11 cellular contexts compared by ENCODE assay signal in the genomic region with DNA sequence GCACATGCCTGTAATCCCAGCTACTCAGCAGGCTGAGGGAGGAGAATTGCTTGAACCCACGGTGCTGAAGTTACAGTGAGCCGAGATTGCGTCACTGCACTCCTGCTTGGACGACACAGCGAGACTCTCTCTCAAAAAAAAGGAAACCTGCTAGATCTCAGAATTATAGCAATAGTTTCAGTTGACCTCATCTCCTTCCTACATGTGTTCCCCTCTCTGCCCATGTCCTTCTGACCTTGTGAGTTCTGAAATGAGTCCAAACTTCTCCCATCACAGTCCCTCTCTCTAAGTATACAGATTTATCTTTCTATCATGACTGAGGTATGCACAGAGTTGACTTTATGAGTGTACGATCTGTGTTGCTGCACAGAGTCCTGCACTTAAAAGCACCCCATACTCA. TPM values are rescaled to one million over a fixed set of nuclear protein-coding genes. Genes with fewer than 3 reads are reported as not detected.
DNase-seq lines count a peak whose midpoint lies in the region; ATAC-seq, FAIRE-seq and TF ChIP-seq lines count a peak whose summit lies in the region.
"Had no signal": no experiment of that assay in that cellular context is flagged by ENCODE, and none has a peak within 500 bp of the region (broad histone marks: within the 10 kb centered on the region; RNA-seq: fewer than 3 reads in every experiment).

No MANE protein-coding gene starts in this region.

- H3K4me1 Mint-ChIP-seq in activated T-cell treated with anti-CD3 and anti-CD28 coated beads, Interleukin-2, amount 50 U/mL, for 72 hours (ENCODE audit: low read depth) = no peaks in the 10 kb centered on the region
- peaks cover 14% of the 10 kb centered on the region for H3K4me1 Mint-ChIP-seq in stimulated activated memory B cell treated with anti-CD40 and anti-IgM and Interleukin-4, amounts not matched to agents 10 μg/mL and 1 μg/mL and 100 μg/mL, for 72 hours
- no peaks in the 10 kb centered on the region for H3K4me1 Mint-ChIP-seq in activated naive CD8-positive, alpha-beta T cell treated with anti-CD3 and anti-CD28 coated beads for 36 hours

- DNase-seq in activated T-cell treated with anti-CD3 and anti-CD28 coated beads, Interleukin-2, amount 50 U/mL, for 72 hours = peak in 1 of 2 donors; percentile 5
- DNase-seq in activated T-cell treated with anti-CD3 and anti-CD28 coated beads, Interleukin-2, amount 50 U/mL, for 48 hours = no peak
- DNase-seq in GM12878 (ENCODE audit: low read depth, low spot score) (peak; percentile 39), NCI-H510A treated with DMSO at 0.1 percent for 48 hours (lab: John Stamatoyannopoulos, UW) (no peak)
- DNase-seq in stimulated activated CD4-positive, alpha-beta T cell treated with anti-CD3 and anti-CD28 coated beads, Interleukin-4, amount 100 ng/mL, for 4 hours = no peak
- no peak for DNase-seq in activated naive CD8-positive, alpha-beta T cell treated with anti-CD3 and anti-CD28 coated beads for 36 hours
- DNase-seq: KG1 had no signal

- H4K20me1 ChIP-seq in GM12878 (ENCODE audit: control insufficient read depth, insufficient read depth) = no peaks in the 10 kb centered on the region

- H3K27ac Mint-ChIP-seq in activated T-cell treated with anti-CD3 and anti-CD28 coated beads, Interleukin-2, amount 50 U/mL, for 72 hours = no peak overlapping the region
- H3K27ac Mint-ChIP-seq in stimulated activated memory B cell treated with anti-CD40 and anti-IgM and Interleukin-4, amounts not matched to agents 10 μg/mL and 1 μg/mL and 100 μg/mL, for 72 hours = no peak overlapping the region
- no peak overlapping the region for H3K27ac Mint-ChIP-seq in activated naive CD8-positive, alpha-beta T cell treated with anti-CD3 and anti-CD28 coated beads for 36 hours

- ATAC-seq in activated T-cell treated with anti-CD3 and anti-CD28 coated beads, Interleukin-2, amount 50 U/mL, for 72 hours (replicated peaks in 1 of 2) = peak; percentile 63 to 92
- ATAC-seq in HG02870 (IDR thresholded peaks at IDR 0.05; ENCODE audit: unreplicated experiment) (peak; percentile 87), GM12878 (peak; percentile 88)
- ATAC-seq in stimulated activated memory B cell treated with anti-CD40 and anti-IgM and Interleukin-4, amounts not matched to agents 10 μg/mL and 1 μg/mL and 100 μg/mL, for 72 hours = peak; percentile 91

- peaks cover 38% of the 10 kb centered on the region for H3K27me3 Mint-ChIP-seq in activated T-cell treated with anti-CD3 and anti-CD28 coated beads, Interleukin-2, amount 50 U/mL, for 72 hours (ENCODE audit: low read depth)
- H3K27me3 Mint-ChIP-seq in stimulated activated memory B cell treated with anti-CD40 and anti-IgM and Interleukin-4, amounts not matched to agents 10 μg/mL and 1 μg/mL and 100 μg/mL, for 72 hours = no peaks in the 10 kb centered on the region
- peaks cover 13% of the 10 kb centered on the region for H3K27me3 Mint-ChIP-seq in activated naive CD8-positive, alpha-beta T cell treated with anti-CD3 and anti-CD28 coated beads for 36 hours

- in situ Hi-C loops in GM12878 (cut with MboI) = no loop called here

- no peaks in the 10 kb centered on the region for H3K36me3 ChIP-seq in GM12878 (ENCODE audit: control insufficient read depth in 2 of 2, insufficient read depth in 2 of 2, low read length in 1 of 2)

- H3K27me3 ChIP-seq in GM12878 (replicated peaks in 1 of 2; ENCODE audit: control insufficient read depth in 2 of 2, insufficient read depth in 2 of 2, low read length in 1 of 2) = no peaks in the 10 kb centered on the region

- H3K4me3 Mint-ChIP-seq in activated T-cell treated with anti-CD3 and anti-CD28 coated beads, Interleukin-2, amount 50 U/mL, for 72 hours = peak overlapping the region in 1 of 2 donors; percentile 3
- no peak overlapping the region for H3K4me3 Mint-ChIP-seq in stimulated activated memory B cell treated with anti-CD40 and anti-IgM and Interleukin-4, amounts not matched to agents 10 μg/mL and 1 μg/mL and 100 μg/mL, for 72 hours
- no peak overlapping the region for H3K4me3 Mint-ChIP-seq in activated naive CD8-positive, alpha-beta T cell treated with anti-CD3 and anti-CD28 coated beads for 36 hours

- RAD21 ChIA-PET in GM12878 (lab: Charles Lee; ENCODE audit: unreplicated experiment) = interaction anchor here (1.0 kb wide), 1 partner anchor 13 kb away, joined by 3 read pairs; no protein-coding TSS in a partner anchor

- peak overlapping the region; percentile 51 for H3K4me2 ChIP-seq in GM12878 (ENCODE audit: control insufficient read depth, insufficient read depth)

- POLR2A ChIA-PET in GM12878 (lab: Charles Lee) = no interaction called here

- peaks cover 0 to 2% of the 10 kb centered on the region in 2 donors for H3K36me3 Mint-ChIP-seq in activated T-cell treated with anti-CD3 and anti-CD28 coated beads, Interleukin-2, amount 50 U/mL, for 72 hours (ENCODE audit: insufficient read depth in 2 of 2)
- H3K36me3 Mint-ChIP-seq in stimulated activated memory B cell treated with anti-CD40 and anti-IgM and Interleukin-4, amounts not matched to agents 10 μg/mL and 1 μg/mL and 100 μg/mL, for 72 hours = no peaks in the 10 kb centered on the region
- H3K36me3 Mint-ChIP-seq in activated naive CD8-positive, alpha-beta T cell treated with anti-CD3 and anti-CD28 coated beads for 36 hours = no peaks in the 10 kb centered on the region

- H3K9me3 Mint-ChIP-seq in activated T-cell treated with anti-CD3 and anti-CD28 coated beads, Interleukin-2, amount 50 U/mL, for 72 hours = peaks cover 2 to 3% of the 10 kb centered on the region in 2 donors
- H3K9me3 Mint-ChIP-seq in stimulated activated memory B cell treated with anti-CD40 and anti-IgM and Interleukin-4, amounts not matched to agents 10 μg/mL and 1 μg/mL and 100 μg/mL, for 72 hours = no peaks in the 10 kb centered on the region
- no peaks in the 10 kb centered on the region for H3K9me3 Mint-ChIP-seq in activated naive CD8-positive, alpha-beta T cell treated with anti-CD3 and anti-CD28 coated beads for 36 hours

- no peak for TF ChIP-seq POLR2A in GM12878 (IDR thresholded peaks at IDR 0.05; ENCODE audit: low read depth, low read length)

- peak overlapping the region; percentile 54; the same call in 1 of the 2 replicates for H2AFZ ChIP-seq in GM12878 (ENCODE audit: control insufficient read depth, low read depth, low read length)

- 2% methylated on average over 6 of the region's 6 CpGs for WGBS in GM12878 (ENCODE audit: insufficient coverage, insufficient replicate concordance, low lambda C conversion rate, missing lambda C conversion rate)

- SMC1A ChIA-PET in GM12878 (lab: Charles Lee; ENCODE audit: uncharacterized antibody, unreplicated experiment) = no interaction called here

- CTCF ChIA-PET in GM12878 (lab: Yijun Ruan, JAX) = no interaction called here

- no peak for TF ChIP-seq RAD21 in GM12878 (IDR thresholded peaks at IDR 0.05; ENCODE audit: insufficient read depth, low read depth, low read length)

- H3K4me3 ChIP-seq in GM12878 = no peak overlapping the region

- FAIRE-seq in GM12878 (lab: Jason Lieb, UNC) = no peak
- FAIRE-seq: GM19239 had no signal

- no TSS peak for BruUV-seq in GM12878 (replicated peaks; lab: Mats Ljungman, UMichigan)

- TF ChIP-seq CTCF in GM12878 (IDR thresholded peaks at IDR 0.05 in 2 of 3, conservative IDR thresholded peaks at IDR 0.05 in 1 of 3; ENCODE audit: control insufficient read depth in 2 of 3, extremely low read depth in 1 of 3, insufficient read depth in 1 of 3, low read depth in 3 of 3, low read length in 3 of 3) = no peak

- H3K4me1 ChIP-seq in GM12878 (ENCODE audit: control insufficient read depth, insufficient read depth, low read length) = peaks cover 8% of the 10 kb centered on the region; the same call in 1 of the 2 replicates

- intact Hi-C loops in GM12878 (cut with micrococcal nuclease; ENCODE audit: unreplicated experiment) = no loop called here

- no peaks in the 10 kb centered on the region for H3K79me2 ChIP-seq in GM12878 (ENCODE audit: control insufficient read depth, insufficient read depth, low read length)

- H3K9me3 ChIP-seq in GM12878 (replicated peaks; ENCODE audit: control insufficient read depth, insufficient read depth, low read length) = no peaks in the 10 kb centered on the region

- no peak overlapping the region for H3K27ac ChIP-seq in GM12878 (ENCODE audit: control insufficient read depth, insufficient read depth)

- no peak for TF ChIP-seq EP300 in GM12878 (IDR thresholded peaks at IDR 0.05; ENCODE audit: borderline replicate concordance in 1 of 2, control insufficient read depth in 1 of 2, low read depth in 2 of 2, low read length in 2 of 2)

- H3K9ac ChIP-seq in GM12878 (ENCODE audit: control insufficient read depth, insufficient read depth, low read length) = no peak overlapping the region

RNA-seq across cellular contexts. Expression of gene SHOC1, which starts 44.6 kb away (rescaled TPM):
- not detected for total RNA-seq in activated T-cell treated with anti-CD3 and anti-CD28 coated beads, Interleukin-2, amount 50 U/mL, for 72 hours
- not detected in 2 replicates for total RNA-seq in GM12878 (2013; cell fraction: nucleolus; rRNA removed)
- total RNA-seq in GM12878 (2014; rRNA removed) (under 0.01 and 0.05 TPM in 2 replicates), GM12878 (2014; rRNA removed; fragmentation: Illumina TruSeq; extraction: Trizol) (0.04 TPM in 1 of 2 replicates, not detected in the other), GM12878 (2021) (not detected in 2 replicates)
- not detected for polyA plus RNA-seq in GM12878 (2011; ENCODE audit: low read depth)
- polyA plus RNA-seq in GM12878 (2011; rRNA removed) (not detected in 2 replicates), GM12878 (2014; fragmentation: Illumina TruSeq; extraction: Trizol) (0.04 TPM in 1 of 2 replicates, not detected in the other), GM12878 (2014; fragmentation: Nextera tagmentation; extraction: Ambion mirVana) (under 1 TPM in 1 of 2 experiments, not detected in 1; 0.05 TPM), GM12878 (2014; rRNA removed) (0.03 TPM in 1 of 2 replicates, not detected in the other), GM12878 (2016; fragmentation: Nextera tagmentation; extraction: Ambion mirVana) (under 1 TPM; 0.05 to 0.11 TPM)
- not detected in 2 replicates for polyA plus RNA-seq in GM12878 (2011; cell fraction: cytosol; rRNA removed)
- polyA plus RNA-seq in GM12878 (2011; cell fraction: nucleus; rRNA removed) = not detected in 2 replicates
- 0.04 TPM in 1 of 2 replicates, not detected in the other for polyA plus RNA-seq in GM12878 (2012)
- not detected in 2 replicates for polyA minus RNA-seq in GM12878 (2011; rRNA and poly(A)+ RNA removed)
- not detected in 2 replicates for polyA minus RNA-seq in GM12878 (2011; cell fraction: cytosol; rRNA and poly(A)+ RNA removed)
- polyA minus RNA-seq in GM12878 (2011; cell fraction: nucleus; rRNA and poly(A)+ RNA removed) = not detected in 2 replicates
- not detected for total RNA-seq in activated naive CD8-positive, alpha-beta T cell treated with anti-CD3 and anti-CD28 coated beads for 36 hours
- total RNA-seq: liver had no signal

RNA-seq across cellular contexts. Expression of gene UGCG, which starts 57.2 kb away (rescaled TPM):
- 10 to 100 TPM; 11.7 to 15.1 TPM for total RNA-seq in activated T-cell treated with anti-CD3 and anti-CD28 coated beads, Interleukin-2, amount 50 U/mL, for 72 hours
- 287 and 299 TPM in 2 replicates for total RNA-seq in GM12878 (2013; cell fraction: nucleolus; rRNA removed)
- total RNA-seq in GM12878 (2014; rRNA removed) = 54.3 and 65.1 TPM in 2 replicates
- 58.3 and 59.5 TPM in 2 replicates for total RNA-seq in GM12878 (2014; rRNA removed; fragmentation: Illumina TruSeq; extraction: Trizol)
- total RNA-seq in GM12878 (2021) = 47.7 and 49.7 TPM in 2 replicates
- 20.1 TPM for polyA plus RNA-seq in GM12878 (2011; ENCODE audit: low read depth)
- 96.6 and 143 TPM in 2 replicates for polyA plus RNA-seq in GM12878 (2011; rRNA removed)
- polyA plus RNA-seq in GM12878 (2011; cell fraction: cytosol; rRNA removed) = 28.8 and 33.4 TPM in 2 replicates
- polyA plus RNA-seq in GM12878 (2011; cell fraction: nucleus; rRNA removed) = 44.7 and 51.1 TPM in 2 replicates
- polyA plus RNA-seq in GM12878 (2012) = 30.8 and 42.3 TPM in 2 replicates
- 35.0 and 42.8 TPM in 2 replicates for polyA plus RNA-seq in GM12878 (2014; fragmentation: Illumina TruSeq; extraction: Trizol)
- polyA plus RNA-seq in GM12878 (2014; fragmentation: Nextera tagmentation; extraction: Ambion mirVana) = 10 to 100 TPM; 48.0 to 62.1 TPM
- polyA plus RNA-seq in GM12878 (2014; rRNA removed) = 33.5 and 42.8 TPM in 2 replicates
- polyA plus RNA-seq in GM12878 (2016; fragmentation: Nextera tagmentation; extraction: Ambion mirVana) = 10 to 100 TPM; 21.7 to 30.5 TPM
- polyA minus RNA-seq in GM12878 (2011; rRNA and poly(A)+ RNA removed) = 63.0 and 82.2 TPM in 2 replicates
- 46.4 and 57.0 TPM in 2 replicates for polyA minus RNA-seq in GM12878 (2011; cell fraction: cytosol; rRNA and poly(A)+ RNA removed)
- polyA minus RNA-seq in GM12878 (2011; cell fraction: nucleus; rRNA and poly(A)+ RNA removed) = 54.2 and 77.7 TPM in 2 replicates
- 10 to 100 TPM; 28.9 to 29.8 TPM for total RNA-seq in activated naive CD8-positive, alpha-beta T cell treated with anti-CD3 and anti-CD28 coated beads for 36 hours
